In genomic region chr9:69047331-69047730, GRCh38 we compare ENCODE assay signal across 28 cellular contexts. TPM values are rescaled to one million over a fixed set of nuclear protein-coding genes. Genes with fewer than 3 reads are reported as not detected.
DNase-seq lines count a peak whose midpoint lies in the region; ATAC-seq and TF ChIP-seq lines count a peak whose summit lies in the region.
"Had no signal": no experiment of that assay in that cellular context is flagged by ENCODE, and none has a peak within 500 bp of the region (broad histone marks: within the 10 kb centered on the region; RNA-seq: fewer than 3 reads in every experiment).

No MANE protein-coding gene starts in this region.

- H3K27ac ChIP-seq in tibial artery = peak overlapping the region; percentile 3 to 46
- H3K27ac ChIP-seq: epithelial cell of prostate, neural progenitor cell had no signal

- no peak for DNase-seq in activated naive CD8-positive, alpha-beta T cell treated with anti-CD3 and anti-CD28 coated beads, Interleukin-2, amount 10 ng/mL, durations not matched to agents 7 days and 5 days
- no peak for DNase-seq in activated naive CD8-positive, alpha-beta T cell treated with anti-CD3 and anti-CD28 coated beads for 36 hours
- DNase-seq in Kasumi-1 (lab: John Stamatoyannopoulos, UW) (peak; percentile 84 to 91), brain pericyte (ENCODE audit: low read depth, low spot score) (peak; percentile 62), tibial artery (peak in 1 of 2 donors; percentile 63), AG08395 (ENCODE audit: low spot score) (no peak), NK-92 (lab: John Stamatoyannopoulos, UW; ENCODE audit: unreplicated experiment) (no peak)
- DNase-seq: activated CD4-positive, alpha-beta T cell treated with anti-CD3 and anti-CD28 coated beads for 36 hours; Calu3; glutamatergic neuron; Karpas-422; kidney glomerular epithelial cell; NCI-H1417 treated with DMSO at 0.1 percent for 48 hours; stimulated activated CD4-positive, alpha-beta T cell treated with anti-CD3 and anti-CD28 coated beads, Interleukin-15, amount 100 ng/mL, for 24 hours; trophoblast cell had no signal

- H3K27ac Mint-ChIP-seq in activated naive CD8-positive, alpha-beta T cell treated with anti-CD3 and anti-CD28 coated beads, Interleukin-2, amount 10 ng/mL, durations not matched to agents 7 days and 5 days = peak overlapping the region; percentile 48
- no peak overlapping the region for H3K27ac Mint-ChIP-seq in activated naive CD8-positive, alpha-beta T cell treated with anti-CD3 and anti-CD28 coated beads for 36 hours
- H3K27ac Mint-ChIP-seq: activated CD4-positive, alpha-beta T cell treated with anti-CD3 and anti-CD28 coated beads for 36 hours; activated naive CD4-positive, alpha-beta T cell treated with anti-CD3 and anti-CD28 coated beads, Interleukin-2, amount 50 U/mL, for 24 hours; neural progenitor cell had no signal

- H3K36me3 Mint-ChIP-seq in activated naive CD8-positive, alpha-beta T cell treated with anti-CD3 and anti-CD28 coated beads, Interleukin-2, amount 10 ng/mL, durations not matched to agents 7 days and 5 days = peaks cover 8% of the 10 kb centered on the region
- H3K36me3 Mint-ChIP-seq in activated naive CD8-positive, alpha-beta T cell treated with anti-CD3 and anti-CD28 coated beads for 36 hours = peaks cover 12% of the 10 kb centered on the region

- no peaks in the 10 kb centered on the region for H3K27me3 Mint-ChIP-seq in activated naive CD8-positive, alpha-beta T cell treated with anti-CD3 and anti-CD28 coated beads, Interleukin-2, amount 10 ng/mL, durations not matched to agents 7 days and 5 days
- H3K27me3 Mint-ChIP-seq in activated naive CD8-positive, alpha-beta T cell treated with anti-CD3 and anti-CD28 coated beads for 36 hours = no peaks in the 10 kb centered on the region
- H3K27me3 Mint-ChIP-seq: activated CD4-positive, alpha-beta T cell treated with anti-CD3 and anti-CD28 coated beads for 36 hours; activated naive CD4-positive, alpha-beta T cell treated with anti-CD3 and anti-CD28 coated beads, Interleukin-2, amount 50 U/mL, for 24 hours had no signal

- peaks cover 0 to 16% (median 8%) of the 10 kb centered on the region in 4 donors for H3K4me1 ChIP-seq in tibial artery

- no peak for ATAC-seq in activated naive CD8-positive, alpha-beta T cell treated with anti-CD3 and anti-CD28 coated beads, Interleukin-2, amount 10 ng/mL, durations not matched to agents 7 days and 5 days (ENCODE audit: low read depth)
- ATAC-seq in HG03571 (IDR thresholded peaks at IDR 0.05; ENCODE audit: unreplicated experiment) = no peak
- ATAC-seq: activated CD4-positive, alpha-beta T cell treated with anti-CD3 and anti-CD28 coated beads for 36 hours had no signal

- no peaks in the 10 kb centered on the region for H3K27me3 ChIP-seq in tibial artery
- H3K27me3 ChIP-seq: neural progenitor cell had no signal

- TF ChIP-seq CTCF in tibial artery (IDR thresholded peaks at IDR 0.05) = no peak

- no peaks in the 10 kb centered on the region for H3K9me3 ChIP-seq in tibial artery
- H3K9me3 ChIP-seq: HAP-1 had no signal

- H3K4me3 Mint-ChIP-seq in activated naive CD8-positive, alpha-beta T cell treated with anti-CD3 and anti-CD28 coated beads, Interleukin-2, amount 10 ng/mL, durations not matched to agents 7 days and 5 days = no peak overlapping the region
- no peak overlapping the region for H3K4me3 Mint-ChIP-seq in activated naive CD8-positive, alpha-beta T cell treated with anti-CD3 and anti-CD28 coated beads for 36 hours
- H3K4me3 Mint-ChIP-seq: activated CD4-positive, alpha-beta T cell treated with anti-CD3 and anti-CD28 coated beads for 36 hours; activated naive CD4-positive, alpha-beta T cell treated with anti-CD3 and anti-CD28 coated beads, Interleukin-2, amount 50 U/mL, for 24 hours; CD14-positive monocyte; neural progenitor cell had no signal

- H3K4me3 ChIP-seq in tibial artery = no peak overlapping the region
- H3K4me3 ChIP-seq: HAP-1, neural progenitor cell had no signal

- intact Hi-C loops in tibial artery (cut with DNase I; ENCODE audit: low total_unique reads) = no loop called here

- peaks cover 0 to 18% (median 9%) of the 10 kb centered on the region in 3 donors for H3K36me3 ChIP-seq in tibial artery
- H3K36me3 ChIP-seq: neural progenitor cell had no signal

- POLR2A ChIA-PET in activated naive CD8-positive, alpha-beta T cell treated with anti-CD3 and anti-CD28 coated beads, Interleukin-2, amount 10 ng/mL, durations not matched to agents 7 days and 5 days (lab: Charles Lee) = no interaction called here

- peaks cover 20% of the 10 kb centered on the region for H3K4me1 Mint-ChIP-seq in activated naive CD8-positive, alpha-beta T cell treated with anti-CD3 and anti-CD28 coated beads, Interleukin-2, amount 10 ng/mL, durations not matched to agents 7 days and 5 days
- H3K4me1 Mint-ChIP-seq in activated naive CD8-positive, alpha-beta T cell treated with anti-CD3 and anti-CD28 coated beads for 36 hours = peaks cover 19% of the 10 kb centered on the region

- no peaks in the 10 kb centered on the region for H3K9me3 Mint-ChIP-seq in activated naive CD8-positive, alpha-beta T cell treated with anti-CD3 and anti-CD28 coated beads, Interleukin-2, amount 10 ng/mL, durations not matched to agents 7 days and 5 days
- H3K9me3 Mint-ChIP-seq in activated naive CD8-positive, alpha-beta T cell treated with anti-CD3 and anti-CD28 coated beads for 36 hours = no peaks in the 10 kb centered on the region
- H3K9me3 Mint-ChIP-seq: activated naive CD4-positive, alpha-beta T cell treated with anti-CD3 and anti-CD28 coated beads, Interleukin-2, amount 50 U/mL, for 24 hours; neural progenitor cell had no signal

RNA-seq across cellular contexts. Expression of gene FXN, which starts 11.8 kb away (rescaled TPM):
- total RNA-seq in activated naive CD8-positive, alpha-beta T cell treated with anti-CD3 and anti-CD28 coated beads, Interleukin-2, amount 10 ng/mL, durations not matched to agents 7 days and 5 days = 10 to 100 TPM; 11.4 to 12.2 TPM
- total RNA-seq in activated naive CD8-positive, alpha-beta T cell treated with anti-CD3 and anti-CD28 coated beads for 36 hours = 10 to 100 TPM; 32.0 to 35.9 TPM

RNA-seq across cellular contexts. Expression of gene PRKACG, which starts 33.4 kb away (rescaled TPM):
- not detected for total RNA-seq in activated naive CD8-positive, alpha-beta T cell treated with anti-CD3 and anti-CD28 coated beads, Interleukin-2, amount 10 ng/mL, durations not matched to agents 7 days and 5 days
- total RNA-seq in activated naive CD8-positive, alpha-beta T cell treated with anti-CD3 and anti-CD28 coated beads for 36 hours = not detected
- total RNA-seq: activated CD4-positive, alpha-beta T cell treated with anti-CD3 and anti-CD28 coated beads for 36 hours; Calu3; cerebellum; Daoy; lung microvascular endothelial cell; NCI-H460; posterior vena cava; SK-MEL-5; T-helper 1 cell treated with Interleukin-12 subunit alpha and Interleukin-12 subunit beta and Interleukin-4 antibody, amounts not matched to agents 30 ng/mL and 1 ng/mL, for 36 hours had no signal

Comparison
In these comparisons a context has a peak if more than half of its experiments do, and no peak if none do; other contexts are left out.
1. DNase-seq: peak in Kasumi-1 (2 of 2) and brain pericyte (single experiment); none in activated naive CD8-positive, alpha-beta T cell treated with anti-CD3 and anti-CD28 coated beads, Interleukin-2, amount 10 ng/mL, durations not matched to agents 7 days and 5 days (single experiment), activated naive CD8-positive, alpha-beta T cell treated with anti-CD3 and anti-CD28 coated beads for 36 hours (single experiment), AG08395 (single experiment) and NK-92 (single experiment).